Comparison of ENCODE assay signal across 8 cellular contexts in the genomic region with DNA sequence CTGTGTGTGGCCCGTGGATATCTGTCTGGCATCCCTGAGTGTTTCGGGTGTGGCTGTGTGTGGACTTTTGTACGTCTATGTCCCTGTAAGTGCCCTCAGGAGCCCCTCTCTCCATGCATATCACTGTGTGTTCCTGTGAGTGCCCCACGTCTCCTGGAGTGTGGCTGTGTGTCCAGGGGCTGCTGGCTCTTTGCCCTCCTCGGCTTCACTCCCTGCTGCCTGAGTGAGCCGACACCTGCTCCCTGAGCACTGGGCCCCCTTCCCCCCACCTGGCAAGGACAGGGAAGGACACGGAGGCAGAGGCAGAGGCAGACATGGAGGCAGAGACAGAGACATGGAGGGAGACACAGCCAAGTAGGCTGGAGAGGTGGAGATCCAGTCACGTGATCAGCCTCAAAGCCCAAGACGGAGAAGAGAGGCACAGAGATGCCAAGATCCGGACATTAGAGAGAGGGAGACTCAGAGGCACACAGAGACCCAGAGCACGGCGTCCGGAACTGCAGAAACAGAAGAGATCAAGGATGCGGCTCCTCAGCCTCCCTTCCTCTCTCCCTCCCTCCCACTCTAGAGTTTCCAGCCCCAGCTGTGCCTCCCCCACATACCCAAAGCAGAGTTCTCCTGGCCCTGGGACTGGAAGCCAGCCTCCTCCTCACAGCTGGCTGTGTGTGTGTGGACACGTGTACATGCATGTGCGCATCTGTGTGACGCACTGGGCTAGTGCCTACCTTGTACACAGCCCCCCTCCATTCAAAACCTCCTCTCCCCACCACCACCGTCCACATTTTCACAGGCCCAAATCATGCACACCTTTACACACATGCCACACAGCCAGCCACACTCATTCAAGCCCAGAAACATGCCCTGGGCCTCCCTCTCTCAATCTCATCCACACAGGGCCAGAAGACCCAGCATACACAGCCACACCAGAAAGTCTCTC. TPM values are rescaled to one million over a fixed set of nuclear protein-coding genes. Genes with fewer than 3 reads are reported as not detected.
DNase-seq lines count a peak whose midpoint lies in the region; ATAC-seq and TF ChIP-seq lines count a peak whose summit lies in the region.

No MANE protein-coding gene starts in this region.

- CTCF ChIA-PET in CD4-positive, alpha-beta T cell (lab: Charles Lee), result no interaction called here

- TF ChIP-seq CTCF in CD4-positive, alpha-beta T cell (IDR thresholded peaks at IDR 0.05), result no peak
- TF ChIP-seq CTCF in heart right ventricle (IDR thresholded peaks at IDR 0.05), result no peak

- no peaks in the 10 kb centered on the region for H3K79me2 ChIP-seq in Karpas-422 (ENCODE audit: low read length)

- 12% methylated on average over 18 of the region's 18 CpGs for WGBS in heart right ventricle, 2 donors

- no peak overlapping the region for H3K4me2 ChIP-seq in Karpas-422 (ENCODE audit: low read depth, low read length, poor library complexity, severe bottlenecking)

- H3K27me3 Mint-ChIP-seq in CD4-positive, alpha-beta T cell, result no peaks in the 10 kb centered on the region

- H3K9me3 Mint-ChIP-seq in CD4-positive, alpha-beta T cell, result no peaks in the 10 kb centered on the region

- H3K36me3 Mint-ChIP-seq in CD4-positive, alpha-beta T cell (ENCODE audit: low read depth), result peaks cover 32% of the 10 kb centered on the region

- peaks cover 68% of the 10 kb centered on the region for H3K4me1 Mint-ChIP-seq in CD4-positive, alpha-beta T cell (ENCODE audit: low read depth)

- H3K27me3 ChIP-seq in CD4-positive, alpha-beta T cell (ENCODE audit: control insufficient read depth, insufficient read depth, low read length), result no peaks in the 10 kb centered on the region
- no peaks in the 10 kb centered on the region for H3K27me3 ChIP-seq in adipocyte (replicated peaks; ENCODE audit: control insufficient read depth, insufficient read depth, low read length)
- peaks cover 0 to 6% (median 0%) of the 10 kb centered on the region in 7 donors for H3K27me3 ChIP-seq in heart right ventricle
- H3K27me3 ChIP-seq in Karpas-422 (ENCODE audit: low read length), result no peaks in the 10 kb centered on the region

- POLR2A ChIA-PET in CD4-positive, alpha-beta T cell (lab: Charles Lee), result interaction anchor here (1.3 kb wide), 1 partner anchor 134 kb away, joined by 3 read pairs; no protein-coding TSS in a partner anchor

- peaks cover 36% of the 10 kb centered on the region for H3K4me1 ChIP-seq in adipocyte (ENCODE audit: control insufficient read depth, insufficient read depth, low read length)
- peaks cover 45 to 61% (median 56%) of the 10 kb centered on the region in 9 donors for H3K4me1 ChIP-seq in heart right ventricle
- peaks cover 37% of the 10 kb centered on the region for H3K4me1 ChIP-seq in Karpas-422 (ENCODE audit: low read length)

- H3K36me3 ChIP-seq in adipocyte (ENCODE audit: control insufficient read depth, insufficient read depth, low read length, severe bottlenecking) (peaks cover 19% of the 10 kb centered on the region), heart right ventricle (peaks cover 0 to 21% (median 6%) of the 10 kb centered on the region in 9 donors), Karpas-422 (ENCODE audit: insufficient read depth, low read length) (no peaks in the 10 kb centered on the region)

- H3K4me3 ChIP-seq in adipocyte (ENCODE audit: low read length) (peak overlapping the region; percentile 17), heart right ventricle (peak overlapping the region in 9 of 10 donors; percentile 48 to 63 (median 55)), Karpas-422 (ENCODE audit: low read length) (no peak overlapping the region)

- H3K9me2 ChIP-seq in Karpas-422 (replicated peaks; ENCODE audit: insufficient read depth, low read length), result no peaks in the 10 kb centered on the region

- H3K9ac ChIP-seq in adipocyte (ENCODE audit: low read length) (peak overlapping the region; percentile 43), Karpas-422 (ENCODE audit: low read length) (no peak overlapping the region)

- no peak for DNase-seq in CD4-positive, alpha-beta T cell
- peak; percentile 82 for DNase-seq in NCI-H1105 (lab: John Stamatoyannopoulos, UW)
- DNase-seq in adipocyte (ENCODE audit: low read depth), result peak; percentile 54
- peak; percentile 73 to 85 for DNase-seq in heart right ventricle
- peak; percentile 92 for DNase-seq in posterior vena cava (ENCODE audit: low spot score)
- no peak for DNase-seq in Karpas-422

- H2AFZ ChIP-seq in Karpas-422 (ENCODE audit: low read length), result no peak overlapping the region

- no peaks in the 10 kb centered on the region for H4K20me1 ChIP-seq in Karpas-422 (ENCODE audit: insufficient read depth, low read depth, low read length)

- intact Hi-C loops in CD4-positive, alpha-beta T cell (cut with DNase I, micrococcal nuclease), result loop anchor here in 1 of 2 experiments (10.0 kb wide), 1 partner anchor 136 kb away; no protein-coding TSS in a partner anchor
- intact Hi-C loops in heart right ventricle (cut with DNase I), result loop anchor here in 2 of 10 donors (5.0 to 10.0 kb wide), 3 partner anchors 33 to 76 kb away; partner anchors contain the start of genes AHDC1 (in 1 of the 2) and WASF2 (in 1 of the 2)
- intact Hi-C loops in posterior vena cava (cut with DNase I), result no loop called here

- peak overlapping the region; percentile 86 for H3K27ac Mint-ChIP-seq in CD4-positive, alpha-beta T cell

- H3K9me3 ChIP-seq in CD4-positive, alpha-beta T cell (ENCODE audit: control insufficient read depth, low read length), result no peaks in the 10 kb centered on the region
- H3K9me3 ChIP-seq in adipocyte (ENCODE audit: control insufficient read depth, low read length) (no peaks in the 10 kb centered on the region), heart right ventricle (no peaks in the 10 kb centered on the region), Karpas-422 (ENCODE audit: low read length) (no peaks in the 10 kb centered on the region)

- ATAC-seq in CD4-positive, alpha-beta T cell (ENCODE audit: poor library complexity), result no peak
- ATAC-seq in heart right ventricle (peak; percentile 11 to 61 (median 36)), GM18873 (IDR thresholded peaks at IDR 0.05; ENCODE audit: low FRiP score, unreplicated experiment) (no peak), HG03520 (IDR thresholded peaks at IDR 0.05; ENCODE audit: unreplicated experiment) (no peak)

- peak overlapping the region; percentile 43 for H3K27ac ChIP-seq in CD4-positive, alpha-beta T cell (ENCODE audit: low read depth, low read length)
- H3K27ac ChIP-seq in heart right ventricle (peak overlapping the region; percentile 81 to 97 (median 91)), Karpas-422 (ENCODE audit: low read length) (no peak overlapping the region)

- peak overlapping the region; percentile 82 for H3K4me3 Mint-ChIP-seq in CD4-positive, alpha-beta T cell

RNA-seq across cellular contexts. Expression of gene WASF2, which starts 39.0 kb away (rescaled TPM):
- 100 to 1,000 TPM; 119 to 121 TPM for total RNA-seq in CD4-positive, alpha-beta T cell
- total RNA-seq in heart right ventricle (10 to 100 TPM; 41.2 to 75.4 (median 52.0) TPM), posterior vena cava (100 to 1,000 TPM; 154 to 155 TPM)
- polyA plus RNA-seq in heart right ventricle, result 10 to 100 TPM; 19.6 to 24.8 TPM
- 20.2 and 21.7 TPM in 2 replicates for total RNA-seq in Karpas-422 (2014; rRNA removed; shearing (Covaris generic); ENCODE audit: low replicate concordance)

Comparison
In these comparisons a context has a peak if more than half of its experiments do, and no peak if none do; other contexts are left out.
1. ATAC-seq: peak in heart right ventricle (8 of 8); none in CD4-positive, alpha-beta T cell (single experiment), GM18873 (single experiment) and HG03520 (single experiment).
2. DNase-seq: peak in NCI-H1105 (single experiment), adipocyte (single experiment), heart right ventricle (2 of 2) and posterior vena cava (single experiment); none in CD4-positive, alpha-beta T cell (0 of 10) and Karpas-422 (single experiment).